ENCODE assay signal across 23 cellular contexts in the genomic region with DNA sequence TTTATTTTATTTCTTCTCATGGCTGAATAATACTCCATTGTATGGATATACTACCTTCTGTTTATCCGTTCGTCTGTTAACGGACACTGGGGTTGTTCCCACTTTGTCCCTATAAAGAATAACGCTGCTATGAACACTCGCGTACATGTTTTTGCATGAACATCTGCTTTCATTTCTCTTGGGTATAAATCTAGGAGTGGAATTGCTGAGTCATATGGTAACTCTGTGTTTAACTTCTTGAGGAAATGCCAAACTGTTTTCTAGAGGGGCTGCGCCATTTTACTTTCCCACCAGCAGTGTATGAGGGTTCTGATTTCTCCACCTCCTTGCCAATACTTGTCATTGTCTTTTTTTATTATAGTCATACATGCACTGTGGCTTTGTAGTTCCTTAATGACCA. TPM values are rescaled to one million over a fixed set of nuclear protein-coding genes. Genes with fewer than 3 reads are reported as not detected.
"Had no signal": no experiment of that assay in that cellular context is flagged by ENCODE, and none has a peak within 500 bp of the region (broad histone marks: within the 10 kb centered on the region; RNA-seq: fewer than 3 reads in every experiment).

No MANE protein-coding gene starts in this region.

- H3K4me1 ChIP-seq: colonic mucosa had no signal

- H3K9me3 ChIP-seq: colonic mucosa, left lung, vagina had no signal

- H3K4me3 ChIP-seq: colonic mucosa, left lung, skin epidermis, transverse colon, vagina had no signal

- H3K27ac ChIP-seq: colonic mucosa, skin epidermis, transverse colon, vagina had no signal

- DNase-seq: activated B cell treated with CpG ODN at 0.5 μM for 24 hours; activated CD4-positive, alpha-beta T cell treated with anti-CD3 and anti-CD28 coated beads for 48 hours; activated CD8-positive, alpha-beta memory T cell treated with anti-CD3 and anti-CD28 coated beads, Interleukin-2, amount 50 U/mL, for 48 hours; activated CD8-positive, alpha-beta T cell treated with anti-CD3 and anti-CD28 coated beads for 36 hours; activated gamma-delta T cell; activated T-cell treated with anti-CD3 and anti-CD28 coated beads, Interleukin-2, amount 50 U/mL, for 72 hours; amniotic stem cell; colonic mucosa; foreskin fibroblast; hippocampal formation; kidney; left lung; naive thymus-derived CD8-positive, alpha-beta T cell; stimulated activated CD4-positive, alpha-beta T cell treated with anti-CD3 and anti-CD28 coated beads, Interleukin-4, amount 100 ng/mL, for 24 hours; stimulated activated naive CD4-positive, alpha-beta T cell; transverse colon had no signal

- H3K36me3 ChIP-seq: colonic mucosa, left lung, transverse colon, vagina had no signal

- H3K27me3 ChIP-seq: colonic mucosa, left lung, transverse colon, vagina had no signal

RNA-seq across cellular contexts. Expression of a gene that starts 27.8 kb away (rescaled TPM):
- total RNA-seq: activated B cell treated with CpG ODN at 0.5 μM for 24 hours; activated CD8-positive, alpha-beta T cell treated with anti-CD3 and anti-CD28 coated beads for 36 hours; activated T-cell treated with anti-CD3 and anti-CD28 coated beads, Interleukin-2, amount 50 U/mL, for 72 hours; cardiac septum; esophagus mucosa; mucosa of gallbladder; naive thymus-derived CD8-positive, alpha-beta T cell; posterior vena cava; subcutaneous adipose tissue; vagina had no signal
- polyA plus RNA-seq: naive thymus-derived CD8-positive, alpha-beta T cell had no signal

RNA-seq across cellular contexts. Expression of a gene that starts 39.7 kb away (rescaled TPM):
- total RNA-seq: naive thymus-derived CD8-positive, alpha-beta T cell had no signal
- polyA plus RNA-seq: naive thymus-derived CD8-positive, alpha-beta T cell had no signal
